8 cellular contexts compared by ENCODE assay signal in genomic region chr3:113626513-113627371, GRCh38.
DNase-seq lines count a peak whose midpoint lies in the region; ATAC-seq, FAIRE-seq and TF ChIP-seq lines count a peak whose summit lies in the region.

No MANE protein-coding gene starts in this region.

- peak overlapping the region; percentile 96 for H3K27ac Mint-ChIP-seq in memory B cell

- no peak for TF ChIP-seq EP300 in H1 (IDR thresholded peaks at IDR 0.05; ENCODE audit: borderline replicate concordance in 1 of 2, low read depth in 2 of 2, low read length in 2 of 2)

- POLR2A ChIA-PET in H1 (lab: Charles Lee; ENCODE audit: partially characterized antibody): no interaction called here

- H3K27me3 Mint-ChIP-seq in memory B cell: no peaks in the 10 kb centered on the region

- in situ Hi-C loops in GM13976 (cut with MboI; ENCODE audit: low sequenced_read_pairs, unreplicated experiment): no loop called here

- TF ChIP-seq RAD21 in H1 (IDR thresholded peaks at IDR 0.05 in 1 of 2, conservative IDR thresholded peaks at IDR 0.05 in 1 of 2; ENCODE audit: low read depth in 2 of 2, low read length in 2 of 2): peak; percentile 98 to 100

- peaks cover 27% of the 10 kb centered on the region for H3K4me1 Mint-ChIP-seq in memory B cell

- TF ChIP-seq CTCF in GM13976 (IDR thresholded peaks at IDR 0.05; ENCODE audit: borderline replicate concordance, control extremely low read depth, extremely low read depth, insufficient read depth, missing control alignments): peak; percentile 41
- peak; percentile 72 to 99 (median 92) for TF ChIP-seq CTCF in H1 (IDR thresholded peaks at IDR 0.05; ENCODE audit: control extremely low read depth in 1 of 3, insufficient read depth in 1 of 3, low read depth in 1 of 3, low read length in 3 of 3)
- peak; percentile 64 to 89 (median 76) for TF ChIP-seq CTCF in thyroid gland (IDR thresholded peaks at IDR 0.05)

- WGBS in H1 (ENCODE audit: extremely low coverage in 1 of 2, insufficient coverage in 1 of 2, insufficient read length in 1 of 2, insufficient replicate concordance in 2 of 2, low coverage in 1 of 2, low lambda C conversion rate in 2 of 2, missing lambda C conversion rate in 1 of 2), 2 experiments: 51% methylated on average over 10 of the region's 10 CpGs; no CpG with 5 or more reads in 1 of the 2 experiments
- 24 to 25% methylated on average over 10 of the region's 10 CpGs for WGBS in thyroid gland, 2 donors

- H4K91ac ChIP-seq in H1 (replicated peaks; ENCODE audit: insufficient read length, low read length): no peak overlapping the region

- H3K9me3 Mint-ChIP-seq in memory B cell: no peaks in the 10 kb centered on the region

- no peak overlapping the region for H2AK5ac ChIP-seq in H1 (ENCODE audit: low read depth, low read length)

- H2AFZ ChIP-seq in H1 (ENCODE audit: low read length): no peak overlapping the region

- peaks cover 32% of the 10 kb centered on the region for H3K36me3 Mint-ChIP-seq in memory B cell

- no peak overlapping the region for H2BK12ac ChIP-seq in H1 (ENCODE audit: low read depth, low read length)

- no peak overlapping the region for H3K14ac ChIP-seq in H1 (ENCODE audit: insufficient read length)

- H4K20me1 ChIP-seq in H1 (replicated peaks in 1 of 2; ENCODE audit: control insufficient read depth in 1 of 2, insufficient read depth in 2 of 2, low read length in 2 of 2): no peaks in the 10 kb centered on the region

- no peaks in the 10 kb centered on the region for H3K4me1 ChIP-seq in SJSA1 (replicated peaks)
- no peaks in the 10 kb centered on the region for H3K4me1 ChIP-seq in H1 (replicated peaks in 1 of 4; ENCODE audit: control insufficient read depth in 3 of 4, insufficient read depth in 4 of 4, low read length in 3 of 4)
- H3K4me1 ChIP-seq in thyroid gland: peaks cover 0 to 11% of the 10 kb centered on the region in 2 donors

- no peak overlapping the region for H4K8ac ChIP-seq in H1 (ENCODE audit: extremely low read depth, insufficient read depth, low read length)

- no peaks in the 10 kb centered on the region for H3K79me2 ChIP-seq in H1 (ENCODE audit: control insufficient read depth in 1 of 2, insufficient read depth in 2 of 2, low read length in 2 of 2)

- no peak overlapping the region for H3K4me2 ChIP-seq in H1 (ENCODE audit: insufficient read depth in 1 of 2, low read depth in 2 of 2, low read length in 2 of 2)

- H3K36me3 ChIP-seq in SJSA1: no peaks in the 10 kb centered on the region
- no peaks in the 10 kb centered on the region for H3K36me3 ChIP-seq in H1 (ENCODE audit: control insufficient read depth in 2 of 4, insufficient read depth in 4 of 4, low read length in 3 of 4)
- no peaks in the 10 kb centered on the region for H3K36me3 ChIP-seq in thyroid gland

- no peaks in the 10 kb centered on the region for H3K9me3 ChIP-seq in SJSA1 (replicated peaks)
- H3K9me3 ChIP-seq in H1 (ENCODE audit: insufficient read depth in 2 of 2, low read depth in 1 of 2, low read length in 1 of 2): no peaks in the 10 kb centered on the region
- no peaks in the 10 kb centered on the region for H3K9me3 ChIP-seq in thyroid gland

- TF ChIP-seq POLR2A in H1 (IDR thresholded peaks at IDR 0.05; ENCODE audit: control extremely low read depth in 1 of 2, low read depth in 2 of 2, low read length in 2 of 2) (no peak), thyroid gland (IDR thresholded peaks at IDR 0.05) (no peak)

- CTCF ChIA-PET in H1 (lab: Charles Lee; ENCODE audit: partially characterized antibody): interaction anchor here (0.6 to 5.0 kb wide), 23 partner anchors 9 to 592 kb away, joined by 3 to 43 read pairs (median 4); partner anchors contain the start of gene SPICE1

- H3K27me3 ChIP-seq in SJSA1 (replicated peaks) (peaks cover 6% of the 10 kb centered on the region; the same call in 1 of the 2 replicates), H1 (replicated peaks in 1 of 4; ENCODE audit: control insufficient read depth in 3 of 4, extremely low read depth in 1 of 4, insufficient read depth in 3 of 4, low read length in 3 of 4) (no peaks in the 10 kb centered on the region), thyroid gland (no peaks in the 10 kb centered on the region)

- H2BK15ac ChIP-seq in H1 (ENCODE audit: low read length): no peak overlapping the region

- no peak overlapping the region for H4K5ac ChIP-seq in H1 (ENCODE audit: insufficient read length, low read depth, low read length)

- H2BK20ac ChIP-seq in H1 (ENCODE audit: low read length): no peak overlapping the region

- no peaks in the 10 kb centered on the region for H3K79me1 ChIP-seq in H1 (ENCODE audit: low read depth, low read length)

- H3K9ac ChIP-seq in H1 (replicated peaks in 1 of 4; ENCODE audit: extremely low read depth in 1 of 4, low read depth in 3 of 4, low read length in 3 of 4): no peak overlapping the region

- H3K4me3 ChIP-seq in SJSA1 (no peak overlapping the region), H1 (ENCODE audit: extremely low read depth in 1 of 4, insufficient read depth in 2 of 4, low read depth in 3 of 4, low read length in 4 of 4) (no peak overlapping the region), thyroid gland (replicated peaks in 1 of 3) (no peak overlapping the region)

- H3K18ac ChIP-seq in H1 (ENCODE audit: extremely low read depth, low read length): no peak overlapping the region

- DNase-seq in Ammon's horn (ENCODE audit: low spot score) (peak; percentile 83), GM13976 (ENCODE audit: low spot score) (peak; percentile 58), LHCN-M2 (ENCODE audit: low read depth) (peak; percentile 63), SJSA1 (ENCODE audit: low read depth in 1 of 2, low spot score in 2 of 2) (peak; percentile 28 to 43), H1 (ENCODE audit: low read depth in 1 of 2, low spot score in 2 of 2) (peak; percentile 34 to 67), memory B cell (ENCODE audit: low spot score in 2 of 2) (peak; percentile 47 to 50), thyroid gland (peak; percentile 46 to 51)

- H3K56ac ChIP-seq in H1 (replicated peaks; ENCODE audit: insufficient read length, low read depth, low read length): no peak overlapping the region

- no peak overlapping the region for H2BK120ac ChIP-seq in H1 (replicated peaks; ENCODE audit: low read depth, low read length)

- H3K27ac ChIP-seq in SJSA1 (no peak overlapping the region), H1 (ENCODE audit: low read depth, low read length) (no peak overlapping the region), thyroid gland (no peak overlapping the region)

- H3K4ac ChIP-seq in H1 (replicated peaks; ENCODE audit: insufficient read length, low read depth, low read length): no peak overlapping the region

- peak; percentile 87 for ATAC-seq in memory B cell (ENCODE audit: low read depth)
- no peak for ATAC-seq in HG03159 (IDR thresholded peaks at IDR 0.05; ENCODE audit: unreplicated experiment)

- no peaks in the 10 kb centered on the region for H3K23me2 ChIP-seq in H1 (ENCODE audit: low read depth, low read length)

- no peak overlapping the region for H2BK5ac ChIP-seq in H1 (ENCODE audit: low read depth, low read length)

- peak; percentile 65 for FAIRE-seq in H1 (lab: Jason Lieb, UNC)

- H3K23ac ChIP-seq in H1 (ENCODE audit: insufficient read length): no peak overlapping the region

- H3K4me3 Mint-ChIP-seq in memory B cell: peak overlapping the region; percentile 79

- intact Hi-C loops in thyroid gland (cut with DNase I): loop anchor here (10.0 kb wide), 1 partner anchor 132 kb away; no protein-coding TSS in a partner anchor

TF ChIP-seq in H1, 55 proteins besides CTCF, POLR2A, EP300 and RAD21 (continues in another document):
- TF ChIP-seq TBP (IDR thresholded peaks at IDR 0.05; ENCODE audit: low read depth, low read length): no peak

Comparison
In these comparisons a context has a peak if more than half of its experiments do, and no peak if none do; other contexts are left out.
1. CTCF ChIP-seq: peak in every context shown above with its lines; median percentile 92 in H1; 76 in thyroid gland; 41 in GM13976.